8 cellular contexts compared by ENCODE assay signal in the genomic region with DNA sequence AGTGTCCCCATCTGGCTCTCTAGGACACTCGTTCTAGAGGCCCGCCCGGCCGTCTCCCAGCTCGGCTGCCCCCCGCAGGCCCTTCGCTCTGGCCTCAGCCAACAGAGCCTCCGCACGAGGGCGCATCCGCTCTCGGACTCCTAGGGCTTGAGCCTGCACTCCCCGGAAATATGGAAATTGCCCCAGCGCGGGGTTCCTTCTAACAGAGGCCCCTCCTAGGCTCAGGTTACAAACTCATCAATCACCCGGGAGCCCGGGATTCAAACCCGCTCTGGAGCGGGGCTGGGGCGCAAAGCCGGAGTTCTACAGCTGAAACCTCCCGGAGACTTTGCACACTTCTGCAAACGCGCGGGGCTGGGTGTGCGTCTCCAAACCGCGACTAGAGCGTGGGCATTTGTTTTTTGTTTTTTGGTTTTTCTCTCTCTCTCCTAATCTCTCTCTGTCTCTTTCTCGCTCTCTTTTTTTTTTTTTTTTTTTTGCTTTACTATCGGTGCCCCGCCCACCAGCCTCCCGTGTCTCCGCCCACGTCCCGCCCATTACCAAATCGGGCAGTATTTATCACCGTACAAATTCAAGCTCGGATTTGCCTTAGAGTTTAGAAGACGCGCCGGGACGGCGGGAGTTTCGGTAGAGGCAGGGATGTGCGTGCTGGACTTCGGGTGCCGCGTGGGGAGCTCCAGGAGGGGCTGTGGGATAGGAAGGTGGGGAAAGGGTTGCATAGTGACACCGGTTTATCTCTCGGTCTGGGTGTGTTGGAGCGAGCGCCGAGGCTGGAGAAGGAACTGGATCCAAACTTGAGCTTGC.
DNase-seq lines count a peak whose midpoint lies in the region; ATAC-seq lines count a peak whose summit lies in the region.

No MANE protein-coding gene starts in this region.

- ATAC-seq in HG03097 (IDR thresholded peaks at IDR 0.05; ENCODE audit: low FRiP score, unreplicated experiment): no peak
- ATAC-seq in GM19324 (IDR thresholded peaks at IDR 0.05; ENCODE audit: low FRiP score, unreplicated experiment): no peak

- peak; percentile 11 for DNase-seq in NCI-H1092 treated with DMSO at 0.1 percent for 48 hours (lab: John Stamatoyannopoulos, UW)
- no peak for DNase-seq in NCI-H1092 (lab: John Stamatoyannopoulos, UW)
- DNase-seq in NCI-H69 (lab: John Stamatoyannopoulos, UW): peak; percentile 61
- DNase-seq in activated naive CD4-positive, alpha-beta T cell treated with Interleukin-2 at 50 U/mL for 16 hours: peak; percentile 43
- DNase-seq in glomerular visceral epithelial cell (ENCODE audit: extremely low spot score): peak; percentile 94
- peak; percentile 72 for DNase-seq in non-pigmented ciliary epithelial cell (ENCODE audit: low read depth)
